Comparison of ENCODE assay signal across 2 cellular contexts in the genomic region with DNA sequence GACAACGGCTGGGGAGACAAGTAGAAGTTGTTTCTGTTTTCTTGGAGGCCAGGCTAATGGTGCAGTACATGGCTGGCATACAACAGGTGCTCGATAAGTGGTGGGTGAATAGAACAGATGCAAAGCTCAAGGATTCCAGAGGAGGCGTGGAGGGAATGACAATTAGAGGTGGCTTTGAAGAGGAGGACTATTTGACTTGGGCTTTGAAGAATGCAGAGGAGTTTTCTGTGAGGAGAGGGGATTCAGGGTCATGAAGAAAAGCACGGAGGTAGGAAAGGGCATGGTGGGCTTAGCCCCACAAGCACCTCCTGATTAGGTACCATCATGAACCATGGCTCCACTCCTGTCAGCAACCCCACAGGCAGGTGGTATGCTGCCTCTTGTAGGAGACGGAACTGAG.
TF ChIP-seq lines count a peak whose summit lies in the region.

No MANE protein-coding gene starts in this region.

TF ChIP-seq in SK-N-SH treated with all-trans-retinoic acid at 6 μM for 48 hours, 23 proteins besides CTCF, POLR2A, EP300 and RAD21 (continued from another document):
- TF ChIP-seq CSDC2 (CRISPR knock-in tag; IDR thresholded peaks at IDR 0.05), result no peak
- no peak for TF ChIP-seq ZNF565 (CRISPR knock-in tag; conservative IDR thresholded peaks at IDR 0.05; ENCODE audit: low read depth)

TF ChIP-seq in SK-N-SH, 30 proteins besides CTCF, POLR2A, EP300 and RAD21 (continued from another document):
- TF ChIP-seq, protein P1, sequence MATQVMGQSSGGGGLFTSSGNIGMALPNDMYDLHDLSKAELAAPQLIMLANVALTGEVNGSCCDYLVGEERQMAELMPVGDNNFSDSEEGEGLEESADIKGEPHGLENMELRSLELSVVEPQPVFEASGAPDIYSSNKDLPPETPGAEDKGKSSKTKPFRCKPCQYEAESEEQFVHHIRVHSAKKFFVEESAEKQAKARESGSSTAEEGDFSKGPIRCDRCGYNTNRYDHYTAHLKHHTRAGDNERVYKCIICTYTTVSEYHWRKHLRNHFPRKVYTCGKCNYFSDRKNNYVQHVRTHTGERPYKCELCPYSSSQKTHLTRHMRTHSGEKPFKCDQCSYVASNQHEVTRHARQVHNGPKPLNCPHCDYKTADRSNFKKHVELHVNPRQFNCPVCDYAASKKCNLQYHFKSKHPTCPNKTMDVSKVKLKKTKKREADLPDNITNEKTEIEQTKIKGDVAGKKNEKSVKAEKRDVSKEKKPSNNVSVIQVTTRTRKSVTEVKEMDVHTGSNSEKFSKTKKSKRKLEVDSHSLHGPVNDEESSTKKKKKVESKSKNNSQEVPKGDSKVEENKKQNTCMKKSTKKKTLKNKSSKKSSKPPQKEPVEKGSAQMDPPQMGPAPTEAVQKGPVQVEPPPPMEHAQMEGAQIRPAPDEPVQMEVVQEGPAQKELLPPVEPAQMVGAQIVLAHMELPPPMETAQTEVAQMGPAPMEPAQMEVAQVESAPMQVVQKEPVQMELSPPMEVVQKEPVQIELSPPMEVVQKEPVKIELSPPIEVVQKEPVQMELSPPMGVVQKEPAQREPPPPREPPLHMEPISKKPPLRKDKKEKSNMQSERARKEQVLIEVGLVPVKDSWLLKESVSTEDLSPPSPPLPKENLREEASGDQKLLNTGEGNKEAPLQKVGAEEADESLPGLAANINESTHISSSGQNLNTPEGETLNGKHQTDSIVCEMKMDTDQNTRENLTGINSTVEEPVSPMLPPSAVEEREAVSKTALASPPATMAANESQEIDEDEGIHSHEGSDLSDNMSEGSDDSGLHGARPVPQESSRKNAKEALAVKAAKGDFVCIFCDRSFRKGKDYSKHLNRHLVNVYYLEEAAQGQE (IDR thresholded peaks at IDR 0.05; ENCODE audit: low read depth, low read length), result no peak
- TF ChIP-seq JUND (IDR thresholded peaks at IDR 0.05), result no peak
